Comparison of ENCODE assay signal across 17 cellular contexts in genomic region chr3:24254649-24255048, GRCh38.
DNase-seq lines count a peak whose midpoint lies in the region; ATAC-seq and TF ChIP-seq lines count a peak whose summit lies in the region.
"Had no signal": no experiment of that assay in that cellular context is flagged by ENCODE, and none has a peak within 500 bp of the region (broad histone marks: within the 10 kb centered on the region; RNA-seq: fewer than 3 reads in every experiment).

No MANE protein-coding gene starts in this region.

- no peaks in the 10 kb centered on the region for H3K36me3 Mint-ChIP-seq in activated CD4-positive, alpha-beta T cell treated with anti-CD3 and anti-CD28 coated beads, Interleukin-2, amount 10 ng/mL, durations not matched to agents 24 days and 14 days (ENCODE audit: low read depth)

- no peak overlapping the region for H3K4me3 ChIP-seq in adipocyte (ENCODE audit: low read length)
- H3K4me3 ChIP-seq in foreskin fibroblast (ENCODE audit: low read depth in 1 of 2, low read length in 2 of 2): no peak overlapping the region

- H3K9me3 Mint-ChIP-seq in activated CD4-positive, alpha-beta T cell treated with anti-CD3 and anti-CD28 coated beads, Interleukin-2, amount 10 ng/mL, durations not matched to agents 24 days and 14 days: no peaks in the 10 kb centered on the region
- H3K9me3 Mint-ChIP-seq: effector memory CD8-positive, alpha-beta T cell; T-helper 1 cell treated with Interleukin-12 subunit alpha and Interleukin-12 subunit beta and Interleukin-4 antibody, amounts not matched to agents 30 μg/mL and 1 μg/mL, for 36 hours had no signal

- no peaks in the 10 kb centered on the region for H3K27me3 ChIP-seq in adipocyte (replicated peaks; ENCODE audit: control insufficient read depth, insufficient read depth, low read length)

- no peaks in the 10 kb centered on the region for H3K36me3 ChIP-seq in adipocyte (ENCODE audit: control insufficient read depth, insufficient read depth, low read length, severe bottlenecking)

- H3K4me3 Mint-ChIP-seq in activated CD4-positive, alpha-beta T cell treated with anti-CD3 and anti-CD28 coated beads, Interleukin-2, amount 10 ng/mL, durations not matched to agents 24 days and 14 days: no peak overlapping the region
- H3K4me3 Mint-ChIP-seq: effector memory CD8-positive, alpha-beta T cell; T-helper 1 cell treated with Interleukin-12 subunit alpha and Interleukin-12 subunit beta and Interleukin-4 antibody, amounts not matched to agents 30 μg/mL and 1 μg/mL, for 36 hours had no signal

- no peaks in the 10 kb centered on the region for H3K4me1 Mint-ChIP-seq in activated CD4-positive, alpha-beta T cell treated with anti-CD3 and anti-CD28 coated beads, Interleukin-2, amount 10 ng/mL, durations not matched to agents 24 days and 14 days

- ATAC-seq in HG02981 (IDR thresholded peaks at IDR 0.05; ENCODE audit: unreplicated experiment): no peak
- ATAC-seq: effector memory CD8-positive, alpha-beta T cell had no signal

- TF ChIP-seq CTCF in foreskin fibroblast (IDR thresholded peaks at IDR 0.05; ENCODE audit: low read depth, low read length): no peak

- peak; percentile 26 for DNase-seq in activated CD4-positive, alpha-beta T cell treated with anti-CD3 and anti-CD28 coated beads, Interleukin-2, amount 10 ng/mL, durations not matched to agents 24 days and 14 days
- no peak for DNase-seq in activated CD4-positive, alpha-beta T cell treated with anti-CD3 and anti-CD28 coated beads for 4 hours
- peak; percentile 75 for DNase-seq in adipocyte (ENCODE audit: low read depth)
- peak; percentile 82 to 89 for DNase-seq in foreskin fibroblast
- no peak for DNase-seq in NCI-H524 treated with DMSO at 0.1 percent for 48 hours (lab: John Stamatoyannopoulos, UW)
- no peak for DNase-seq in NCI-H146 treated with DMSO at 0.1 percent for 48 hours (lab: John Stamatoyannopoulos, UW; ENCODE audit: unreplicated experiment)
- no peak for DNase-seq in OCI-M2 (lab: John Stamatoyannopoulos, UW; ENCODE audit: unreplicated experiment)
- DNase-seq: activated CD4-positive, alpha-beta T cell treated with anti-CD3 and anti-CD28 coated beads for 48 hours; activated T-cell treated with anti-CD3 and anti-CD28 coated beads, Interleukin-2, amount 50 U/mL, for 48 hours; aorta; Calu3; effector memory CD8-positive, alpha-beta T cell; hippocampal formation; NCI-H1048; OCI-M1 had no signal

- peaks cover 10% of the 10 kb centered on the region for H3K27me3 Mint-ChIP-seq in activated CD4-positive, alpha-beta T cell treated with anti-CD3 and anti-CD28 coated beads, Interleukin-2, amount 10 ng/mL, durations not matched to agents 24 days and 14 days

- H3K4me1 ChIP-seq in adipocyte (ENCODE audit: control insufficient read depth, insufficient read depth, low read length): peaks cover 9% of the 10 kb centered on the region

- no peak overlapping the region for H3K27ac Mint-ChIP-seq in activated CD4-positive, alpha-beta T cell treated with anti-CD3 and anti-CD28 coated beads, Interleukin-2, amount 10 ng/mL, durations not matched to agents 24 days and 14 days
- H3K27ac Mint-ChIP-seq: effector memory CD8-positive, alpha-beta T cell; T-helper 1 cell treated with Interleukin-12 subunit alpha and Interleukin-12 subunit beta and Interleukin-4 antibody, amounts not matched to agents 30 μg/mL and 1 μg/mL, for 36 hours had no signal

- no peaks in the 10 kb centered on the region for H3K9me3 ChIP-seq in adipocyte (ENCODE audit: control insufficient read depth, low read length)

- intact Hi-C loops in activated CD4-positive, alpha-beta T cell treated with anti-CD3 and anti-CD28 coated beads, Interleukin-2, amount 10 ng/mL, durations not matched to agents 24 days and 14 days (cut with micrococcal nuclease): no loop called here

- H3K9ac ChIP-seq in adipocyte (ENCODE audit: low read length): no peak overlapping the region

Comparison
In these comparisons a context has a peak if more than half of its experiments do, and no peak if none do; other contexts are left out.
1. DNase-seq: peak in activated CD4-positive, alpha-beta T cell treated with anti-CD3 and anti-CD28 coated beads, Interleukin-2, amount 10 ng/mL, durations not matched to agents 24 days and 14 days (single experiment), adipocyte (single experiment) and foreskin fibroblast (2 of 2); none in activated CD4-positive, alpha-beta T cell treated with anti-CD3 and anti-CD28 coated beads for 4 hours (0 of 2), NCI-H524 treated with DMSO at 0.1 percent for 48 hours (single experiment), NCI-H146 treated with DMSO at 0.1 percent for 48 hours (single experiment) and OCI-M2 (single experiment).